Comparison of ENCODE assay signal across 34 cellular contexts in the genomic region with DNA sequence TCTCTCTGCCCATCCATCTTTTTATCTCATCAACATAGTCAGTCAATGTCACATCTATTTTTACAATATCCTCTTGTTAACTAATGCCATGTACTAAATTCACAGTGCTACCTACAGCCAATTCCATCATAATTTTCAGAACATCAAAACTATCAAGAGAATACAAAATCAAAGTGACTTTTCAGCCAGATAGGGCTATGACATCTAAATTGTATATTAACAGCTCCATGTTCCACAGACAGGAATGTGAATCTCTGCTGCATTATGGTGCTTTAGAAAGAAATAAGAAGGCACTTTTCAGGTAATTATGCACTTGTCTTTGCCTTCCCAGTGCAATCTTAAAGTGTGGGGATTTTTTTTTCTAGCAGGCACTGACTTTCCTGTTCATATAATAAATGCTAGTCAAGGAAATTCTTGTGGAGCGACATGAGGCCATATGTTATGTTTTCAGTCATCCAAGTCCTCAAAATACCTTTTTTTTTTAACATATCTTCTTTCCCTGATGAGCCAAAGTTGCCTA.
"Had no signal": no experiment of that assay in that cellular context is flagged by ENCODE, and none has a peak within 500 bp of the region (broad histone marks: within the 10 kb centered on the region; RNA-seq: fewer than 3 reads in every experiment).

No MANE protein-coding gene starts in this region.

- H3K36me3 ChIP-seq: MG63 had no signal

- H3K27me3 ChIP-seq: MG63 had no signal

- DNase-seq: Karpas-422, Kasumi-1, KG1, MG63, MM.1S, MV-4-11, NCI-H1048, NCI-H1092, NCI-H1092 treated with DMSO at 0.1 percent for 48 hours, NCI-H1105, NCI-H1105 treated with DMSO at 0.1 percent for 48 hours, NCI-H1417, NCI-H1417 treated with DMSO at 0.1 percent for 48 hours, NCI-H1436, NCI-H1436 treated with DMSO at 0.1 percent for 48 hours, NCI-H146, NCI-H1694, NCI-H1694 treated with DMSO at 0.1 percent for 48 hours, NCI-H187, NCI-H187 treated with DMSO at 0.1 percent for 48 hours, NCI-H1930, NCI-H2029, NCI-H2029 treated with DMSO at 0.1 percent for 48 hours, NCI-H2081, NCI-H2081 treated with DMSO at 0.1 percent for 48 hours, NCI-H2107, NCI-H2171, NCI-H2171 treated with DMSO at 0.1 percent for 48 hours, NCI-H2227 treated with DMSO at 0.1 percent for 48 hours, NCI-H226, NCI-H345, NCI-H510A, NCI-H510A treated with DMSO at 0.1 percent for 48 hours had no signal

- H3K4me3 ChIP-seq: MG63 had no signal

- H3K9me3 ChIP-seq: MG63 had no signal

- H3K4me2 ChIP-seq: KMS-11 had no signal

- H3K9ac ChIP-seq: KMS-11 had no signal

- H3K27ac ChIP-seq: KMS-11 had no signal
